Comparison of ENCODE assay signal across 10 cellular contexts in genomic region chr3:102225407-102226132, GRCh38.
DNase-seq lines count a peak whose midpoint lies in the region; ATAC-seq, FAIRE-seq and TF ChIP-seq lines count a peak whose summit lies in the region.
"Had no signal": no experiment of that assay in that cellular context is flagged by ENCODE, and none has a peak within 500 bp of the region (broad histone marks: within the 10 kb centered on the region; RNA-seq: fewer than 3 reads in every experiment).

No MANE protein-coding gene starts in this region.

- no peaks in the 10 kb centered on the region for H3K36me3 Mint-ChIP-seq in activated CD4-positive, alpha-beta T cell treated with anti-CD3 and anti-CD28 coated beads for 36 hours (ENCODE audit: low read depth)
- H3K36me3 Mint-ChIP-seq: CD8-positive, alpha-beta memory T cell had no signal

- intact Hi-C loops in activated CD4-positive, alpha-beta T cell treated with anti-CD3 and anti-CD28 coated beads for 36 hours (cut with DNase I, micrococcal nuclease), result loop anchor here (1.0 to 10.0 kb wide), 8 partner anchors 133 to 529 kb away; no protein-coding TSS in a partner anchor
- intact Hi-C loops in body of pancreas (cut with DNase I), result no loop called here

- POLR2A ChIA-PET in activated CD4-positive, alpha-beta T cell treated with anti-CD3 and anti-CD28 coated beads for 36 hours (lab: Charles Lee), result no interaction called here

- H3K27ac Mint-ChIP-seq in activated CD4-positive, alpha-beta T cell treated with anti-CD3 and anti-CD28 coated beads for 36 hours, result no peak overlapping the region

- no peak for DNase-seq in activated CD4-positive, alpha-beta T cell treated with anti-CD3 and anti-CD28 coated beads for 36 hours
- no peak for DNase-seq in activated CD4-positive, alpha-beta T cell treated with anti-CD3 and anti-CD28 coated beads for 1 hour
- DNase-seq in NCI-H460 (ENCODE audit: extremely low read depth, low read depth) (peak; percentile 30), body of pancreas (peak in 3 of 4 donors; percentile 22 to 51 (median 23)), superior temporal gyrus (ENCODE audit: extremely low spot score) (peak; percentile 81)
- DNase-seq: activated T-cell treated with anti-CD3 and anti-CD28 coated beads, Interleukin-2, amount 50 U/mL, for 4 hours had no signal

- H3K4me1 ChIP-seq in body of pancreas, result peaks cover 7% of the 10 kb centered on the region

- H3K4me1 Mint-ChIP-seq in activated CD4-positive, alpha-beta T cell treated with anti-CD3 and anti-CD28 coated beads for 36 hours, result peaks cover 33% of the 10 kb centered on the region

- peaks cover 1% of the 10 kb centered on the region for H3K27me3 Mint-ChIP-seq in activated CD4-positive, alpha-beta T cell treated with anti-CD3 and anti-CD28 coated beads for 36 hours

- peak; percentile 92 for FAIRE-seq in islet of Langerhans (lab: Jason Lieb, UNC)

- no peak overlapping the region for H3K4me3 Mint-ChIP-seq in activated CD4-positive, alpha-beta T cell treated with anti-CD3 and anti-CD28 coated beads for 36 hours
- H3K4me3 Mint-ChIP-seq: activated T-cell treated with anti-CD3 and anti-CD28 coated beads, Interleukin-2, amount 50 U/mL, for 4 hours; CD8-positive, alpha-beta memory T cell had no signal

- no peak overlapping the region for H3K27ac ChIP-seq in body of pancreas

- no peaks in the 10 kb centered on the region for H3K9me3 ChIP-seq in body of pancreas

- no peaks in the 10 kb centered on the region for H3K9me3 Mint-ChIP-seq in activated CD4-positive, alpha-beta T cell treated with anti-CD3 and anti-CD28 coated beads for 36 hours (ENCODE audit: low read depth)
- H3K9me3 Mint-ChIP-seq: activated T-cell treated with anti-CD3 and anti-CD28 coated beads, Interleukin-2, amount 50 U/mL, for 4 hours; CD8-positive, alpha-beta memory T cell had no signal

- no peak for TF ChIP-seq POLR2A in body of pancreas (IDR thresholded peaks at IDR 0.05)

- H3K36me3 ChIP-seq in body of pancreas (replicated peaks in 1 of 2; ENCODE audit: insufficient read depth in 1 of 2, low read depth in 2 of 2), result no peaks in the 10 kb centered on the region

- CTCF ChIA-PET in activated CD4-positive, alpha-beta T cell treated with anti-CD3 and anti-CD28 coated beads for 36 hours (lab: Charles Lee), result interaction anchor here (0.6 to 3.2 kb wide), 42 partner anchors 10 to 437 kb away, joined by 3 to 91 read pairs (median 3); no protein-coding TSS in a partner anchor

- ATAC-seq in activated CD4-positive, alpha-beta T cell treated with anti-CD3 and anti-CD28 coated beads for 36 hours, result peak; percentile 48
- ATAC-seq in HG02885 (IDR thresholded peaks at IDR 0.05; ENCODE audit: poor library complexity, unreplicated experiment) (peak; percentile 59), body of pancreas (peak; percentile 88), GM19397 (IDR thresholded peaks at IDR 0.05; ENCODE audit: unreplicated experiment) (no peak)

- no peaks in the 10 kb centered on the region for H3K27me3 ChIP-seq in body of pancreas

- TF ChIP-seq CTCF in body of pancreas (IDR thresholded peaks at IDR 0.05), result peak; percentile 28 to 89 (median 81)

- WGBS in body of pancreas, 2 donors, result 6 to 10% methylated on average over 1 of the region's 1 CpG

- H3K4me3 ChIP-seq in body of pancreas, result no peak overlapping the region

Comparison
In these comparisons a context has a peak if more than half of its experiments do, and no peak if none do; other contexts are left out.
1. DNase-seq: peak in NCI-H460 (single experiment), body of pancreas (3 of 4) and superior temporal gyrus (single experiment); none in activated CD4-positive, alpha-beta T cell treated with anti-CD3 and anti-CD28 coated beads for 36 hours (single experiment) and activated CD4-positive, alpha-beta T cell treated with anti-CD3 and anti-CD28 coated beads for 1 hour (single experiment).